14 cellular contexts compared by ENCODE assay signal in the genomic region with DNA sequence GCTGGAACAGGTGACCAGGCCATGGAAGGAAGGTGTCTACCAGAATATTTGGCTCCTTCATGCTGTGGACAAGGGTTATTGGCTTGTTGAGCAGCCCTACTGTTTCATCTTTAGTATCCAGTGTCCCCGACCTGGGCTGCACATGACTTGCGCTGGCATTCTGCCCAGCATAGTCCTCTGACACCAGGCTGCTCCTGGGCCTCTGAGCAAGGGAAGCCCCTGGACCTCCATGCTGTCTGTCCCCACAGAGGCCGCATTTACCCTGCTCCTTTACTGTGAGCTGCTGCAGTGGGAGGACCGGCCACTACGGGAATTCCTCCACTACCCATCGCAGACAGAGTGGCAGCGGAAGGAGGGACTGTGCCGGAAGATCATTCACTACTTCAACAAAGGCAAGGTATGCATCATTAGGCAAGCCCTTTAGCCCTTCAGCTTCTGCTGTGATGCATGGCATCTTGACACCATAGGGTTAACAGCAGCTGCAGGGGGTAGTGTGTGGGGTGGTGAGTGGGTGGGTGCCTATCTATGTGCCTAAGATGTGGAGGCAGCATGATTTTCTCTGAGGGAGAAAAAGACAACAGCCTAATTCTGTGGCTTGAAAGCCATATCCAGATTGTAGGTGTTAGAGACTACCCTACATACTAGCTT. TPM values are rescaled to one million over a fixed set of nuclear protein-coding genes. Genes with fewer than 3 reads are reported as not detected.
A peak's percentile ranks its signal among the peaks of the same experiment; 100 is the strongest.
DNase-seq lines count a peak whose midpoint lies in the region; ATAC-seq and TF ChIP-seq lines count a peak whose summit lies in the region.
"Had no signal": no experiment of that assay in that cellular context is flagged by ENCODE, and none has a peak within 500 bp of the region (broad histone marks: within the 10 kb centered on the region; RNA-seq: fewer than 3 reads in every experiment).

No MANE protein-coding gene starts in this region.

- no peak overlapping the region for H3K14ac ChIP-seq in trophoblast cell (ENCODE audit: low read length)

- TF ChIP-seq POLR2A in body of pancreas (IDR thresholded peaks at IDR 0.05): no peak

- intact Hi-C loops in body of pancreas (cut with DNase I): no loop called here

- H2AFZ ChIP-seq in SK-N-SH (ENCODE audit: low read depth) (peak overlapping the region; percentile 76; the same call in 1 of the 2 replicates), fibroblast of lung (ENCODE audit: low read length) (no peak overlapping the region), trophoblast cell (ENCODE audit: insufficient read depth, low read length, poor library complexity) (peak overlapping the region; percentile 8)

- H3K4ac ChIP-seq in trophoblast cell (ENCODE audit: low read depth, low read length): no peak overlapping the region

- TF ChIP-seq RAD21 in SK-N-SH (IDR thresholded peaks at IDR 0.05; ENCODE audit: low read length): no peak

- TF ChIP-seq CTCF in SK-N-SH (IDR thresholded peaks at IDR 0.05) (no peak), fibroblast of lung (conservative IDR thresholded peaks at IDR 0.05 in 1 of 2, IDR thresholded peaks at IDR 0.05 in 1 of 2; ENCODE audit: low read depth in 1 of 2, low read length in 2 of 2) (no peak), body of pancreas (IDR thresholded peaks at IDR 0.05) (no peak)

- H4K12ac ChIP-seq in trophoblast cell (ENCODE audit: low read depth, low read length): no peak overlapping the region

- WGBS in SK-N-SH (ENCODE audit: low lambda C conversion rate): 86% methylated on average over 8 of the region's 8 CpGs
- WGBS in trophoblast cell (ENCODE audit: extremely low coverage, insufficient coverage, insufficient read length): no CpG with 5 or more reads among the region's 8 CpGs
- WGBS in body of pancreas, 2 donors: 73 to 85% methylated on average over 7 to 8 of the region's 8 CpGs

- no peak overlapping the region for H3K4me3 ChIP-seq in SK-N-SH (ENCODE audit: low read depth in 2 of 2, low read length in 1 of 2)
- H3K4me3 ChIP-seq in fibroblast of lung (replicated peaks in 1 of 4; ENCODE audit: control extremely low read depth in 1 of 4, insufficient read depth in 1 of 4, low read depth in 3 of 4, low read length in 4 of 4): no peak overlapping the region
- no peak overlapping the region for H3K4me3 ChIP-seq in trophoblast cell (ENCODE audit: low read depth, low read length)
- H3K4me3 ChIP-seq in body of pancreas: no peak overlapping the region
- H3K4me3 ChIP-seq: lung, spleen had no signal

- H3K18ac ChIP-seq in trophoblast cell (ENCODE audit: low read length): no peak overlapping the region

- POLR2A ChIA-PET in SK-N-SH (lab: Yijun Ruan, JAX): interaction anchor here (0.6 kb wide), 1 partner anchor 18 kb away, joined by 3 read pairs; no protein-coding TSS in a partner anchor

- peak overlapping the region; percentile 29; the same call in 1 of the 2 replicates for H3K9ac ChIP-seq in SK-N-SH
- no peak overlapping the region for H3K9ac ChIP-seq in fibroblast of lung (ENCODE audit: insufficient read depth, low read length)
- no peak overlapping the region for H3K9ac ChIP-seq in trophoblast cell (ENCODE audit: low read length)

- H3K36me3 ChIP-seq in SK-N-SH (replicated peaks in 1 of 2; ENCODE audit: control insufficient read depth in 1 of 2, insufficient read depth in 2 of 2, low read length in 1 of 2): no peaks in the 10 kb centered on the region
- H3K36me3 ChIP-seq in fibroblast of lung (ENCODE audit: control insufficient read depth, insufficient read depth, low read length): no peaks in the 10 kb centered on the region
- H3K36me3 ChIP-seq in trophoblast cell (ENCODE audit: control insufficient read depth in 1 of 2, insufficient read depth in 2 of 2, low read length in 2 of 2): peaks cover 0 to 13% of the 10 kb centered on the region in 2 experiments
- H3K36me3 ChIP-seq in body of pancreas (replicated peaks in 1 of 2; ENCODE audit: insufficient read depth in 1 of 2, low read depth in 2 of 2): no peaks in the 10 kb centered on the region
- H3K36me3 ChIP-seq: spleen had no signal

- H3K79me2 ChIP-seq in SK-N-SH (ENCODE audit: insufficient read depth): no peaks in the 10 kb centered on the region
- H3K79me2 ChIP-seq in fibroblast of lung (ENCODE audit: control insufficient read depth, insufficient read depth, low read length): no peaks in the 10 kb centered on the region
- no peaks in the 10 kb centered on the region for H3K79me2 ChIP-seq in trophoblast cell (ENCODE audit: control insufficient read depth, insufficient read depth, low read length, poor library complexity)

- H3K23ac ChIP-seq in trophoblast cell (ENCODE audit: low read length): no peak overlapping the region

- peak overlapping the region; percentile 45 for H3K4me2 ChIP-seq in SK-N-SH
- peak overlapping the region; percentile 56 for H3K4me2 ChIP-seq in fibroblast of lung (ENCODE audit: extremely low read depth, insufficient read depth, low read length)
- no peak overlapping the region for H3K4me2 ChIP-seq in trophoblast cell (ENCODE audit: low read length)

- H2BK12ac ChIP-seq in trophoblast cell (ENCODE audit: low read length): no peak overlapping the region

- H3F3A ChIP-seq in SK-N-SH (replicated peaks; ENCODE audit: insufficient read depth): peaks cover 9% of the 10 kb centered on the region

- no peak overlapping the region for H4K91ac ChIP-seq in trophoblast cell (ENCODE audit: low read depth, low read length)

- H3K9me3 ChIP-seq in SK-N-SH (no peaks in the 10 kb centered on the region), fibroblast of lung (ENCODE audit: control insufficient read depth, insufficient read depth, low read depth, low read length) (no peaks in the 10 kb centered on the region), trophoblast cell (ENCODE audit: insufficient read depth, low read depth, low read length) (no peaks in the 10 kb centered on the region), body of pancreas (no peaks in the 10 kb centered on the region)
- H3K9me3 ChIP-seq: spleen had no signal

- H2BK120ac ChIP-seq in trophoblast cell (ENCODE audit: insufficient read depth, low read length, poor library complexity): no peak overlapping the region

- no peaks in the 10 kb centered on the region for H3K9me2 ChIP-seq in SK-N-SH

- H2BK5ac ChIP-seq in trophoblast cell (ENCODE audit: low read depth, low read length, poor library complexity): no peak overlapping the region

- CTCF ChIA-PET in SK-N-SH (lab: Yijun Ruan, JAX): interaction anchor here (0.7 kb wide), 1 partner anchor 331 kb away, joined by 4 read pairs; no protein-coding TSS in a partner anchor

- no peaks in the 10 kb centered on the region for H3K27me3 ChIP-seq in SK-N-SH (ENCODE audit: insufficient read depth)
- H3K27me3 ChIP-seq in fibroblast of lung (ENCODE audit: control insufficient read depth, insufficient read depth, low read length): no peaks in the 10 kb centered on the region
- no peaks in the 10 kb centered on the region for H3K27me3 ChIP-seq in trophoblast cell (ENCODE audit: insufficient read depth, low read length)
- no peaks in the 10 kb centered on the region for H3K27me3 ChIP-seq in body of pancreas
- H3K27me3 ChIP-seq: spleen had no signal

- H3K4me1 ChIP-seq in SK-N-SH (ENCODE audit: control insufficient read depth in 1 of 2, insufficient read depth in 2 of 2, low read depth in 1 of 2, low read length in 1 of 2) (peaks cover 0 to 15% of the 10 kb centered on the region in 2 experiments; a peak in 2 of 4 replicates), fibroblast of lung (ENCODE audit: control insufficient read depth, extremely low read depth, insufficient read depth, low read length) (peaks cover 24% of the 10 kb centered on the region), trophoblast cell (ENCODE audit: control insufficient read depth in 1 of 2, insufficient read depth in 2 of 2, low read length in 2 of 2) (peaks cover 9 to 11% of the 10 kb centered on the region in 2 experiments), body of pancreas (no peaks in the 10 kb centered on the region)
- H3K4me1 ChIP-seq: spleen had no signal

- H4K20me1 ChIP-seq in SK-N-SH (ENCODE audit: insufficient read depth) (no peaks in the 10 kb centered on the region), fibroblast of lung (ENCODE audit: control insufficient read depth, extremely low read depth, insufficient read depth, low read length) (no peaks in the 10 kb centered on the region)

- ATAC-seq in HG02884 (IDR thresholded peaks at IDR 0.05; ENCODE audit: unreplicated experiment): no peak
- no peak for ATAC-seq in body of pancreas

- DNase-seq in EH (ENCODE audit: low read depth) (peak; percentile 39), SK-N-SH (no peak), fibroblast of lung (ENCODE audit: low read depth in 2 of 2) (no peak), trophoblast cell (no peak), 8988T (no peak), inferior parietal cortex (ENCODE audit: extremely low spot score) (no peak), body of pancreas (no peak)
- DNase-seq: activated CD4-positive, CD25-positive, alpha-beta regulatory T cell treated with anti-CD3 and anti-CD28 coated beads, Interleukin-2, amount 50 U/mL, for 72 hours; activated gamma-delta T cell treated with Interleukin-2 at 50 U/mL for 16 hours; CD4-positive, CD25-positive, alpha-beta regulatory T cell; NCI-H2107; spleen had no signal

- H3K27ac ChIP-seq in SK-N-SH (ENCODE audit: low read depth in 2 of 2, low read length in 1 of 2) (peak overlapping the region; percentile 72 to 89; a peak in 3 of 4 replicates), fibroblast of lung (ENCODE audit: insufficient read depth, low read length) (peak overlapping the region; percentile 79), trophoblast cell (ENCODE audit: low read depth, low read length) (no peak overlapping the region), body of pancreas (no peak overlapping the region)
- H3K27ac ChIP-seq: spleen had no signal

- no peak overlapping the region for H2AK5ac ChIP-seq in trophoblast cell (ENCODE audit: low read length)

- H3K79me1 ChIP-seq in trophoblast cell (ENCODE audit: low read length): peaks cover 2% of the 10 kb centered on the region

- no peak overlapping the region for H4K8ac ChIP-seq in trophoblast cell (ENCODE audit: low read depth, low read length)

- TF ChIP-seq EP300 in SK-N-SH (IDR thresholded peaks at IDR 0.05; ENCODE audit: borderline replicate concordance in 1 of 2, low read depth in 1 of 2, low read length in 1 of 2): no peak

RNA-seq across cellular contexts. Expression of a gene that starts 44.0 kb away (rescaled TPM):
- polyA plus RNA-seq in SK-N-SH (2012; rRNA removed) (118 and 121 TPM in 2 replicates), fibroblast of lung (132 and 133 TPM in 2 replicates)
- polyA plus RNA-seq in SK-N-SH (2012; cell fraction: cytosol; rRNA removed): 151 and 220 TPM in 2 replicates
- polyA plus RNA-seq in SK-N-SH (2012; cell fraction: nucleus; rRNA removed): 27.1 and 39.2 TPM in 2 replicates
- total RNA-seq in fibroblast of lung (55.3 and 60.1 TPM in 2 replicates), body of pancreas (10 to 100 TPM; 25.4 to 35.6 TPM)
- 129 and 154 TPM in 2 replicates for polyA plus RNA-seq in fibroblast of lung (2012)
- polyA minus RNA-seq in fibroblast of lung (ENCODE audit: low replicate concordance): 2.9 and 4.3 TPM in 2 replicates
- 371 and 372 TPM in 2 replicates for polyA plus RNA-seq in trophoblast cell (2013)

RNA-seq across cellular contexts. Expression of a gene that starts 50.0 kb away (rescaled TPM):
- polyA plus RNA-seq in SK-N-SH (2012; rRNA removed) (11.3 and 17.0 TPM in 2 replicates), fibroblast of lung (14.7 and 19.9 TPM in 2 replicates)
- polyA plus RNA-seq in SK-N-SH (2012; cell fraction: cytosol; rRNA removed): 12.3 and 17.2 TPM in 2 replicates
- polyA plus RNA-seq in SK-N-SH (2012; cell fraction: nucleus; rRNA removed): 9.4 and 9.8 TPM in 2 replicates
- total RNA-seq in fibroblast of lung (29.9 and 35.7 TPM in 2 replicates), body of pancreas (10 to 100 TPM; 21.1 to 22.8 TPM)
- polyA plus RNA-seq in fibroblast of lung (2012): 20.8 and 25.5 TPM in 2 replicates
- 32.0 and 44.4 TPM in 2 replicates for polyA minus RNA-seq in fibroblast of lung (ENCODE audit: low replicate concordance)
- 28.4 and 29.5 TPM in 2 replicates for polyA plus RNA-seq in trophoblast cell (2013)

Comparison
In these comparisons a context has a peak if more than half of its experiments do, and no peak if none do; other contexts are left out.
1. H3K27ac ChIP-seq: peak in SK-N-SH (2 of 2) and fibroblast of lung (single experiment); none in trophoblast cell (single experiment) and body of pancreas (0 of 4).